29 cellular contexts compared by ENCODE assay signal in genomic region chr12:29960113-29960512, GRCh38.
"Had no signal": no experiment of that assay in that cellular context is flagged by ENCODE, and none has a peak within 500 bp of the region (broad histone marks: within the 10 kb centered on the region; RNA-seq: fewer than 3 reads in every experiment).

No MANE protein-coding gene starts in this region.

- H3K4me2 ChIP-seq: hepatocyte had no signal

- H3K4me1 ChIP-seq: breast epithelium, esophagus squamous epithelium, gastrocnemius medialis, parathyroid adenoma, psoas muscle, testis, uterus had no signal

- DNase-seq: activated CD4-positive, alpha-beta memory T cell treated with anti-CD3 and anti-CD28 coated beads for 36 hours; activated CD4-positive, alpha-beta T cell treated with anti-CD3 and anti-CD28 coated beads for 48 hours; activated CD8-positive, alpha-beta memory T cell treated with anti-CD3 and anti-CD28 coated beads, Interleukin-2, amount 50 U/mL, for 4 hours; activated gamma-delta T cell; activated naive CD4-positive, alpha-beta T cell treated with anti-CD3 and anti-CD28 coated beads, Interleukin-2, amount 10 ng/mL, durations not matched to agents 7 days and 5 days; activated naive CD8-positive, alpha-beta T cell treated with anti-CD3 and anti-CD28 coated beads, Interleukin-2, amount 10 ng/mL, durations not matched to agents 7 days and 5 days; activated T-cell treated with anti-CD3 and anti-CD28 coated beads, Interleukin-2, amount 50 U/mL, for 1 hour; effector CD8-positive, alpha-beta T cell; esophagus squamous epithelium; gastrocnemius medialis; glutamatergic neuron; kidney; left colon; midbrain; naive thymus-derived CD4-positive, alpha-beta T cell; psoas muscle; right cardiac atrium; stimulated activated naive CD4-positive, alpha-beta T cell treated with Interleukin-2 at 50 U/mL for 16 hours; T-helper 17 cell; T1000; testis; trophoblast cell; uterus; WERI-Rb-1 had no signal

- H3K9ac ChIP-seq: parathyroid adenoma had no signal

- H3K27ac Mint-ChIP-seq: activated CD4-positive, alpha-beta memory T cell treated with anti-CD3 and anti-CD28 coated beads for 36 hours; activated naive CD4-positive, alpha-beta T cell treated with anti-CD3 and anti-CD28 coated beads, Interleukin-2, amount 10 ng/mL, durations not matched to agents 7 days and 5 days; activated naive CD8-positive, alpha-beta T cell treated with anti-CD3 and anti-CD28 coated beads, Interleukin-2, amount 10 ng/mL, durations not matched to agents 7 days and 5 days; naive thymus-derived CD4-positive, alpha-beta T cell; T-helper 17 cell had no signal

- H3K27me3 ChIP-seq: breast epithelium, esophagus squamous epithelium, gastrocnemius medialis, hepatocyte, testis, uterus had no signal

- H2AFZ ChIP-seq: hepatocyte, parathyroid adenoma had no signal

- H3K27ac ChIP-seq: breast epithelium, epithelial cell of prostate, esophagus squamous epithelium, gastrocnemius medialis, hepatocyte, parathyroid adenoma, psoas muscle, testis, uterus, WERI-Rb-1 had no signal

- H3K27me3 Mint-ChIP-seq: activated CD4-positive, alpha-beta memory T cell treated with anti-CD3 and anti-CD28 coated beads for 36 hours; activated naive CD4-positive, alpha-beta T cell treated with anti-CD3 and anti-CD28 coated beads, Interleukin-2, amount 10 ng/mL, durations not matched to agents 7 days and 5 days; activated naive CD8-positive, alpha-beta T cell treated with anti-CD3 and anti-CD28 coated beads, Interleukin-2, amount 10 ng/mL, durations not matched to agents 7 days and 5 days; central memory CD8-positive, alpha-beta T cell; T-helper 17 cell had no signal

- H3K4me1 Mint-ChIP-seq: activated naive CD4-positive, alpha-beta T cell treated with anti-CD3 and anti-CD28 coated beads, Interleukin-2, amount 10 ng/mL, durations not matched to agents 7 days and 5 days; activated naive CD8-positive, alpha-beta T cell treated with anti-CD3 and anti-CD28 coated beads, Interleukin-2, amount 10 ng/mL, durations not matched to agents 7 days and 5 days; central memory CD8-positive, alpha-beta T cell; naive thymus-derived CD4-positive, alpha-beta T cell; T-helper 17 cell had no signal

- H3K36me3 Mint-ChIP-seq: activated CD4-positive, alpha-beta memory T cell treated with anti-CD3 and anti-CD28 coated beads for 36 hours; activated naive CD4-positive, alpha-beta T cell treated with anti-CD3 and anti-CD28 coated beads, Interleukin-2, amount 10 ng/mL, durations not matched to agents 7 days and 5 days; activated naive CD8-positive, alpha-beta T cell treated with anti-CD3 and anti-CD28 coated beads, Interleukin-2, amount 10 ng/mL, durations not matched to agents 7 days and 5 days; naive thymus-derived CD4-positive, alpha-beta T cell had no signal

- H3K9me3 ChIP-seq: breast epithelium, esophagus squamous epithelium, gastrocnemius medialis, psoas muscle, testis, uterus had no signal

- H3K4me3 Mint-ChIP-seq: activated CD4-positive, alpha-beta memory T cell treated with anti-CD3 and anti-CD28 coated beads for 36 hours; activated naive CD4-positive, alpha-beta T cell treated with anti-CD3 and anti-CD28 coated beads, Interleukin-2, amount 10 ng/mL, durations not matched to agents 7 days and 5 days; activated naive CD8-positive, alpha-beta T cell treated with anti-CD3 and anti-CD28 coated beads, Interleukin-2, amount 10 ng/mL, durations not matched to agents 7 days and 5 days; central memory CD8-positive, alpha-beta T cell; naive thymus-derived CD4-positive, alpha-beta T cell; T-helper 17 cell had no signal

- H3K9me3 Mint-ChIP-seq: activated naive CD8-positive, alpha-beta T cell treated with anti-CD3 and anti-CD28 coated beads, Interleukin-2, amount 10 ng/mL, durations not matched to agents 7 days and 5 days had no signal

- H3K79me2 ChIP-seq: hepatocyte, parathyroid adenoma had no signal
